In genomic region chr2:32011566-32011960, GRCh38 we compare ENCODE assay signal across 8 cellular contexts. TPM values are rescaled to one million over a fixed set of nuclear protein-coding genes. Genes with fewer than 3 reads are reported as not detected.
DNase-seq lines count a peak whose midpoint lies in the region; ATAC-seq and TF ChIP-seq lines count a peak whose summit lies in the region.

No MANE protein-coding gene starts in this region.

- peak overlapping the region in 1 of 2 donors; percentile 90 for H3K4me3 ChIP-seq in gastroesophageal sphincter

- no peak for TF ChIP-seq POLR2A in gastroesophageal sphincter (IDR thresholded peaks at IDR 0.05)

- peak overlapping the region; percentile 83 to 90 (median 88) for H3K4me3 Mint-ChIP-seq in T-cell
- peak overlapping the region; percentile 91 to 94 for H3K4me3 Mint-ChIP-seq in stimulated activated naive B cell treated with anti-CD40 and anti-IgM and Interleukin-4, amounts not matched to agents 10 μg/mL and 1 μg/mL and 100 μg/mL, for 72 hours

- peak; percentile 82 for DNase-seq in SIG-M5 treated with dmso at 0.1 percent for 504 hours (lab: John Stamatoyannopoulos, UW; ENCODE audit: unreplicated experiment)
- no peak for DNase-seq in SIG-M5 (lab: John Stamatoyannopoulos, UW)
- no peak for DNase-seq in T-cell
- no peak for DNase-seq in stimulated activated naive B cell treated with anti-CD40 and anti-IgM and Interleukin-4, amounts not matched to agents 10 μg/mL and 1 μg/mL and 100 μg/mL, for 72 hours
- DNase-seq in UCSD-AML1 (lab: John Stamatoyannopoulos, UW; ENCODE audit: unreplicated experiment) = no peak
- DNase-seq in SW 1271 (lab: John Stamatoyannopoulos, UW) = no peak

- 67% methylated on average over 1 of the region's 4 CpGs; no CpG with 5 or more reads in 1 of the 2 donors for WGBS in gastroesophageal sphincter (ENCODE audit: low coverage in 1 of 2), 2 donors

- H3K9me3 Mint-ChIP-seq in T-cell = no peaks in the 10 kb centered on the region
- H3K9me3 Mint-ChIP-seq in stimulated activated naive B cell treated with anti-CD40 and anti-IgM and Interleukin-4, amounts not matched to agents 10 μg/mL and 1 μg/mL and 100 μg/mL, for 72 hours = peaks cover 0 to 2% of the 10 kb centered on the region in 2 donors

- peaks cover 0 to 26% of the 10 kb centered on the region in 2 donors for H3K36me3 ChIP-seq in gastroesophageal sphincter

- H3K4me1 Mint-ChIP-seq in T-cell = peaks cover 32 to 42% (median 36%) of the 10 kb centered on the region in 3 donors
- H3K4me1 Mint-ChIP-seq in stimulated activated naive B cell treated with anti-CD40 and anti-IgM and Interleukin-4, amounts not matched to agents 10 μg/mL and 1 μg/mL and 100 μg/mL, for 72 hours = peaks cover 11 to 41% of the 10 kb centered on the region in 2 donors

- no peak for TF ChIP-seq EP300 in gastroesophageal sphincter (IDR thresholded peaks at IDR 0.05)

- no peaks in the 10 kb centered on the region for H3K27me3 ChIP-seq in gastroesophageal sphincter

- peaks cover 6% of the 10 kb centered on the region for H3K36me3 Mint-ChIP-seq in T-cell
- H3K36me3 Mint-ChIP-seq in stimulated activated naive B cell treated with anti-CD40 and anti-IgM and Interleukin-4, amounts not matched to agents 10 μg/mL and 1 μg/mL and 100 μg/mL, for 72 hours = peaks cover 9 to 17% of the 10 kb centered on the region in 2 donors

- no peak for TF ChIP-seq CTCF in gastroesophageal sphincter (IDR thresholded peaks at IDR 0.05)

- no peaks in the 10 kb centered on the region for H3K27me3 Mint-ChIP-seq in T-cell
- no peaks in the 10 kb centered on the region for H3K27me3 Mint-ChIP-seq in stimulated activated naive B cell treated with anti-CD40 and anti-IgM and Interleukin-4, amounts not matched to agents 10 μg/mL and 1 μg/mL and 100 μg/mL, for 72 hours

- H3K9me3 ChIP-seq in gastroesophageal sphincter = no peaks in the 10 kb centered on the region

- H3K27ac ChIP-seq in gastroesophageal sphincter = peak overlapping the region; percentile 94 to 98 (median 96)

- CTCF ChIA-PET in T-cell (lab: Charles Lee) = interaction anchor here in 1 of 2 donors (0.6 kb wide), 1 partner anchor 199 kb away, joined by 7 read pairs; no protein-coding TSS in a partner anchor

- peak overlapping the region; percentile 94 to 95 for H3K27ac Mint-ChIP-seq in T-cell
- peak overlapping the region; percentile 98 for H3K27ac Mint-ChIP-seq in stimulated activated naive B cell treated with anti-CD40 and anti-IgM and Interleukin-4, amounts not matched to agents 10 μg/mL and 1 μg/mL and 100 μg/mL, for 72 hours

- ATAC-seq in T-cell (replicated peaks in 1 of 4) (no peak), gastroesophageal sphincter (no peak), HG03460 (IDR thresholded peaks at IDR 0.05; ENCODE audit: unreplicated experiment) (no peak)
- no peak for ATAC-seq in stimulated activated naive B cell treated with anti-CD40 and anti-IgM and Interleukin-4, amounts not matched to agents 10 μg/mL and 1 μg/mL and 100 μg/mL, for 72 hours (replicated peaks)

- H3K4me1 ChIP-seq in gastroesophageal sphincter = peaks cover 0 to 38% (median 7%) of the 10 kb centered on the region in 3 donors

- POLR2A ChIA-PET in T-cell (lab: Charles Lee) = no interaction called here

RNA-seq across cellular contexts. Expression of gene MEMO1, which starts 0.8 kb away (rescaled TPM):
- total RNA-seq in T-cell = 10 to 100 TPM; 35.0 to 46.3 (median 41.5) TPM
- 10 to 100 TPM; 24.4 to 42.2 (median 30.9) TPM for total RNA-seq in gastroesophageal sphincter

RNA-seq across cellular contexts. Expression of gene DPY30, which starts 28.0 kb away (rescaled TPM):
- 10 to 100 TPM; 30.3 to 54.1 (median 45.6) TPM for total RNA-seq in T-cell
- 10 to 100 TPM; 53.4 to 88.1 (median 70.2) TPM for total RNA-seq in gastroesophageal sphincter

RNA-seq across cellular contexts. Expression of gene SPAST, which starts 51.8 kb away (rescaled TPM):
- total RNA-seq in T-cell = 10 to 100 TPM; 17.7 to 21.9 (median 19.9) TPM
- 10 to 100 TPM; 14.7 to 24.6 (median 15.6) TPM for total RNA-seq in gastroesophageal sphincter
